In the genomic region with DNA sequence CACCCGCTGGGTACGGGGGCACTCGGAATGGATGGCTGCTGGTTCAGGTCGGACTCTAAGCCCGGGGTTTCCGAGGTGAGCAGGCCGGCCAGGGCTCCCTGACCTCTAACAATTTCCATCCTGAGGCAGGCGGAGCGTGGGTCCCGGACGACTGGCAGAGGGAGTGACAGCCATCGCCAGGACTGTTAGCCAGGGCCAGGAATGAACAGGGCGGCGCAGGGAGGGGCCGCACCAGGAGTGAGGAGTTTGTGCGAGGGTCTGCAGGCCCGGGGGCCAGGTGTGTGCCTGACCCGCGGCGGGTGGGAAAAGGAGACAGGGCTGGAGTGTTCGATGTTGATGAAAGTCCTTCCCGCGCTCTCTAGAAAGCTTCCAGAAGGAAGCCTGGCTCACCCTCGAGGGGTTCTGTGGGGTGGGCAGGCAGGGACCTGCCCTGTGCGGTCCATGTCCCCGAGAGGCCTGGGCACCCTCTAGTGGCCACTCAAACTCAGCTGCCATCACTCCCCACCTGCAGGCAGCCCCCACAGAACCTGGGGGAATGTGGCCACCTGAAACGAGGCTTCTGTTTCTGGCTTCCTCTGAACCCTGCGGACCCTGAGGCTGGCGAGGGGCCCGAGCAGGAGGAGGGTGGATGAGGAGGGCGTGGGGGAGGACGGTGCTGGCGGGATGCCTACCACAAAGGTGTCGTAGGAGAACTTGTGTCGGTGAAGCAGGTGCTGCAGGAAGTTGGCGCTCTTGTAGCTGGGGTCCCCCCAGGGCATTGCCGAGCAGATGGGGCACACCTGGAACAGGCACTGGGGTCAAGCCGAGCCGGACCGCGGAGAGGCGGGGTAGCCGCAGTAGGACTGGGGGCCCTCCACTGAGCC, we compare ENCODE assay signal across 11 cellular contexts. TPM values are rescaled to one million over a fixed set of nuclear protein-coding genes. Genes with fewer than 3 reads are reported as not detected.
A peak's percentile ranks its signal among the peaks of the same experiment; 100 is the strongest.
DNase-seq lines count a peak whose midpoint lies in the region; ATAC-seq and TF ChIP-seq lines count a peak whose summit lies in the region.
"Had no signal": no experiment of that assay in that cellular context is flagged by ENCODE, and none has a peak within 500 bp of the region (broad histone marks: within the 10 kb centered on the region; RNA-seq: fewer than 3 reads in every experiment).

No MANE protein-coding gene starts in this region.

- no peak for ATAC-seq in activated CD4-positive, alpha-beta T cell treated with anti-CD3 and anti-CD28 coated beads for 36 hours

- no peaks in the 10 kb centered on the region for H3K9me3 ChIP-seq in osteoblast (ENCODE audit: low read depth, low read length)
- H3K9me3 ChIP-seq: adrenal gland had no signal

- no peaks in the 10 kb centered on the region for H3K27me3 Mint-ChIP-seq in activated CD4-positive, alpha-beta T cell treated with anti-CD3 and anti-CD28 coated beads for 36 hours
- H3K27me3 Mint-ChIP-seq in activated CD4-positive, alpha-beta T cell treated with anti-CD3 and anti-CD28 coated beads, Interleukin-2, amount 10 ng/mL, durations not matched to agents 24 days and 14 days = no peaks in the 10 kb centered on the region
- no peaks in the 10 kb centered on the region for H3K27me3 Mint-ChIP-seq in HFFc6 (ENCODE audit: insufficient read depth)

- TF ChIP-seq CTCF in HFFc6 (IDR thresholded peaks at IDR 0.05) = peak; percentile 61
- peak; percentile 19 for TF ChIP-seq CTCF in cardiac fibroblast (IDR thresholded peaks at IDR 0.05; ENCODE audit: low read depth, low read length)
- TF ChIP-seq CTCF in osteoblast (IDR thresholded peaks at IDR 0.05; ENCODE audit: extremely low read depth, low read depth, low read length) = peak; percentile 28

- no peak overlapping the region for H3K4me3 Mint-ChIP-seq in activated CD4-positive, alpha-beta T cell treated with anti-CD3 and anti-CD28 coated beads for 36 hours
- no peak overlapping the region for H3K4me3 Mint-ChIP-seq in activated CD4-positive, alpha-beta T cell treated with anti-CD3 and anti-CD28 coated beads, Interleukin-2, amount 10 ng/mL, durations not matched to agents 24 days and 14 days
- no peak overlapping the region for H3K4me3 Mint-ChIP-seq in HFFc6

- intact Hi-C loops in activated CD4-positive, alpha-beta T cell treated with anti-CD3 and anti-CD28 coated beads for 36 hours (cut with DNase I, micrococcal nuclease) = no loop called here
- intact Hi-C loops in activated CD4-positive, alpha-beta T cell treated with anti-CD3 and anti-CD28 coated beads, Interleukin-2, amount 10 ng/mL, durations not matched to agents 24 days and 14 days (cut with micrococcal nuclease) = no loop called here

- no peak overlapping the region for H3K27ac ChIP-seq in osteoblast (ENCODE audit: low read depth, low read length)

- peaks cover 12% of the 10 kb centered on the region for H3K4me1 ChIP-seq in osteoblast (ENCODE audit: insufficient read depth, low read length)

- H3K79me2 ChIP-seq in osteoblast (ENCODE audit: insufficient read depth, low read length) = peaks cover 23% of the 10 kb centered on the region

- H3K9me3 Mint-ChIP-seq in activated CD4-positive, alpha-beta T cell treated with anti-CD3 and anti-CD28 coated beads for 36 hours (ENCODE audit: low read depth) = no peaks in the 10 kb centered on the region
- no peaks in the 10 kb centered on the region for H3K9me3 Mint-ChIP-seq in activated CD4-positive, alpha-beta T cell treated with anti-CD3 and anti-CD28 coated beads, Interleukin-2, amount 10 ng/mL, durations not matched to agents 24 days and 14 days
- H3K9me3 Mint-ChIP-seq in HFFc6 = no peaks in the 10 kb centered on the region

- H3K27ac Mint-ChIP-seq in activated CD4-positive, alpha-beta T cell treated with anti-CD3 and anti-CD28 coated beads for 36 hours = no peak overlapping the region
- H3K27ac Mint-ChIP-seq in activated CD4-positive, alpha-beta T cell treated with anti-CD3 and anti-CD28 coated beads, Interleukin-2, amount 10 ng/mL, durations not matched to agents 24 days and 14 days = no peak overlapping the region
- no peak overlapping the region for H3K27ac Mint-ChIP-seq in HFFc6

- H3K4me2 ChIP-seq in osteoblast (ENCODE audit: insufficient read depth, low read length) = no peak overlapping the region

- H3K36me3 ChIP-seq in osteoblast (ENCODE audit: insufficient read depth, low read length) = peaks cover 16% of the 10 kb centered on the region

- DNase-seq in activated CD4-positive, alpha-beta T cell treated with anti-CD3 and anti-CD28 coated beads for 36 hours = peak; percentile 48
- DNase-seq in activated CD4-positive, alpha-beta T cell treated with anti-CD3 and anti-CD28 coated beads, Interleukin-2, amount 10 ng/mL, durations not matched to agents 24 days and 14 days = no peak
- DNase-seq in HFFc6 (no peak), cardiac fibroblast (ENCODE audit: low read depth in 2 of 2) (no peak), osteoblast (ENCODE audit: insufficient read length, low spot score, missing footprints) (peak; percentile 87), pons (ENCODE audit: low spot score) (no peak), kidney glomerular epithelial cell (lab: John Stamatoyannopoulos, UW) (no peak), NCI-H774 (lab: John Stamatoyannopoulos, UW) (no peak)
- DNase-seq: AML-193, NCI-H1092 had no signal

- POLR2A ChIA-PET in activated CD4-positive, alpha-beta T cell treated with anti-CD3 and anti-CD28 coated beads for 36 hours (lab: Charles Lee) = no interaction called here

- H3K27me3 ChIP-seq in osteoblast (ENCODE audit: insufficient read depth, low read length) = no peaks in the 10 kb centered on the region
- H3K27me3 ChIP-seq: adrenal gland had no signal

- CTCF ChIA-PET in activated CD4-positive, alpha-beta T cell treated with anti-CD3 and anti-CD28 coated beads for 36 hours (lab: Charles Lee) = no interaction called here

- H3K36me3 Mint-ChIP-seq in activated CD4-positive, alpha-beta T cell treated with anti-CD3 and anti-CD28 coated beads for 36 hours (ENCODE audit: low read depth) = peaks cover 27% of the 10 kb centered on the region
- H3K36me3 Mint-ChIP-seq in activated CD4-positive, alpha-beta T cell treated with anti-CD3 and anti-CD28 coated beads, Interleukin-2, amount 10 ng/mL, durations not matched to agents 24 days and 14 days (ENCODE audit: low read depth) = peaks cover 20% of the 10 kb centered on the region
- no peaks in the 10 kb centered on the region for H3K36me3 Mint-ChIP-seq in HFFc6 (ENCODE audit: low read depth)

- no peak overlapping the region for H2AFZ ChIP-seq in osteoblast (ENCODE audit: low read length)

- H3K4me1 Mint-ChIP-seq in activated CD4-positive, alpha-beta T cell treated with anti-CD3 and anti-CD28 coated beads for 36 hours = peaks cover 43% of the 10 kb centered on the region
- H3K4me1 Mint-ChIP-seq in activated CD4-positive, alpha-beta T cell treated with anti-CD3 and anti-CD28 coated beads, Interleukin-2, amount 10 ng/mL, durations not matched to agents 24 days and 14 days = peaks cover 36% of the 10 kb centered on the region
- H3K4me1 Mint-ChIP-seq in HFFc6 (ENCODE audit: low read depth) = no peaks in the 10 kb centered on the region

- H4K20me1 ChIP-seq in osteoblast (ENCODE audit: insufficient read depth, low read length) = no peaks in the 10 kb centered on the region

- H3K4me3 ChIP-seq in cardiac fibroblast (replicated peaks in 1 of 2; ENCODE audit: low read depth in 2 of 2, low read length in 2 of 2) (no peak overlapping the region), osteoblast (ENCODE audit: insufficient read depth, low read length) (no peak overlapping the region)
- H3K4me3 ChIP-seq: adrenal gland had no signal

RNA-seq across cellular contexts. Expression of a gene that starts 8.1 kb away (rescaled TPM):
- 10 to 100 TPM; 44.0 to 49.7 TPM for total RNA-seq in activated CD4-positive, alpha-beta T cell treated with anti-CD3 and anti-CD28 coated beads for 36 hours
- total RNA-seq in activated CD4-positive, alpha-beta T cell treated with anti-CD3 and anti-CD28 coated beads, Interleukin-2, amount 10 ng/mL, durations not matched to agents 24 days and 14 days = 47.3 and 49.7 TPM in 2 replicates
- 10 to 100 TPM; 10.3 to 18.3 (median 13.2) TPM for total RNA-seq in HFFc6 (2021; fragmentation: NEBNext Ultra II Directional; extraction: Animal tissue kit (Norgen Biotek cat#: 25700))
- total RNA-seq in osteoblast = 14.5 and 18.0 TPM in 2 replicates

RNA-seq across cellular contexts. Expression of a gene that starts 8.2 kb away (rescaled TPM):
- total RNA-seq in activated CD4-positive, alpha-beta T cell treated with anti-CD3 and anti-CD28 coated beads for 36 hours = 10 to 100 TPM; 29.6 to 36.2 TPM
- total RNA-seq in activated CD4-positive, alpha-beta T cell treated with anti-CD3 and anti-CD28 coated beads, Interleukin-2, amount 10 ng/mL, durations not matched to agents 24 days and 14 days = 68.8 and 69.9 TPM in 2 replicates
- 10 to 100 TPM; 26.2 to 37.0 (median 33.2) TPM for total RNA-seq in HFFc6 (2021; fragmentation: NEBNext Ultra II Directional; extraction: Animal tissue kit (Norgen Biotek cat#: 25700))
- total RNA-seq in osteoblast = 14.8 and 15.6 TPM in 2 replicates

RNA-seq across cellular contexts. Expression of a gene that starts 11.8 kb away (rescaled TPM):
- 1 to 10 TPM; 3.6 to 4.1 TPM for total RNA-seq in activated CD4-positive, alpha-beta T cell treated with anti-CD3 and anti-CD28 coated beads for 36 hours
- total RNA-seq in activated CD4-positive, alpha-beta T cell treated with anti-CD3 and anti-CD28 coated beads, Interleukin-2, amount 10 ng/mL, durations not matched to agents 24 days and 14 days = 3.0 and 3.3 TPM in 2 replicates
- total RNA-seq in HFFc6 (2021; fragmentation: NEBNext Ultra II Directional; extraction: Animal tissue kit (Norgen Biotek cat#: 25700)) = not detected
- not detected in 2 replicates for total RNA-seq in osteoblast

RNA-seq across cellular contexts. Expression of a gene that starts 35.2 kb away (rescaled TPM):
- total RNA-seq in activated CD4-positive, alpha-beta T cell treated with anti-CD3 and anti-CD28 coated beads for 36 hours = 10 to 100 TPM; 62.8 to 81.1 TPM
- 95.7 and 102 TPM in 2 replicates for total RNA-seq in activated CD4-positive, alpha-beta T cell treated with anti-CD3 and anti-CD28 coated beads, Interleukin-2, amount 10 ng/mL, durations not matched to agents 24 days and 14 days
- total RNA-seq in HFFc6 (2021; fragmentation: NEBNext Ultra II Directional; extraction: Animal tissue kit (Norgen Biotek cat#: 25700)) = 10 to 100 TPM; 21.1 to 28.0 (median 24.0) TPM
- 67.3 and 73.1 TPM in 2 replicates for total RNA-seq in osteoblast

RNA-seq across cellular contexts. Expression of a gene that starts 47.2 kb away (rescaled TPM):
- 100 to 1,000 TPM; 155 to 200 TPM for total RNA-seq in activated CD4-positive, alpha-beta T cell treated with anti-CD3 and anti-CD28 coated beads for 36 hours
- 222 and 228 TPM in 2 replicates for total RNA-seq in activated CD4-positive, alpha-beta T cell treated with anti-CD3 and anti-CD28 coated beads, Interleukin-2, amount 10 ng/mL, durations not matched to agents 24 days and 14 days
- total RNA-seq in HFFc6 (2021; fragmentation: NEBNext Ultra II Directional; extraction: Animal tissue kit (Norgen Biotek cat#: 25700)) = 100 to 1,000 TPM in 2 of 6 experiments, 10 to 100 TPM in 4; 29.0 to 228 (median 36.9) TPM
- total RNA-seq in osteoblast = 144 and 250 TPM in 2 replicates

Comparison
In these comparisons a context has a peak if more than half of its experiments do, and no peak if none do; other contexts are left out.
1. DNase-seq: peak in activated CD4-positive, alpha-beta T cell treated with anti-CD3 and anti-CD28 coated beads for 36 hours (single experiment) and osteoblast (single experiment); none in activated CD4-positive, alpha-beta T cell treated with anti-CD3 and anti-CD28 coated beads, Interleukin-2, amount 10 ng/mL, durations not matched to agents 24 days and 14 days (single experiment), HFFc6 (single experiment), cardiac fibroblast (0 of 2), pons (single experiment), kidney glomerular epithelial cell (single experiment) and NCI-H774 (single experiment).
2. Peak in every context shown above with its lines, with median percentiles within 50 percentile points of each other: CTCF ChIP-seq.